Comparison of ENCODE assay signal across 8 cellular contexts in genomic region chr13:113490496-113491417, GRCh38. TPM values are rescaled to one million over a fixed set of nuclear protein-coding genes. Genes with fewer than 3 reads are reported as not detected.
DNase-seq lines count a peak whose midpoint lies in the region; ATAC-seq and TF ChIP-seq lines count a peak whose summit lies in the region.

TSS of gene DCUN1D2 (minus strand) at chr13:113490711. CDS start at chr13:113490669, 42 bp downstream.

- H3K36me3 ChIP-seq in RWPE2 (ENCODE audit: low read depth) (peaks cover 33% of the 10 kb centered on the region), stomach (peaks cover 0 to 9% (median 7%) of the 10 kb centered on the region in 4 donors)

- no peaks in the 10 kb centered on the region for H3K27me3 Mint-ChIP-seq in neural crest cell (ENCODE audit: low read depth)

- H3K27ac ChIP-seq in RWPE2 (ENCODE audit: poor library complexity, severe bottlenecking) = peak within 1 kb of the TSS; percentile 72
- H3K27ac ChIP-seq in stomach = peak within 1 kb of the TSS; percentile 90 to 96 (median 94)

- no peak for TF ChIP-seq RAD21 in Ishikawa (IDR thresholded peaks at IDR 0.05; ENCODE audit: low read depth)

- H3K9me3 ChIP-seq in RWPE2 (ENCODE audit: severe bottlenecking) = no peaks in the 10 kb centered on the region
- H3K9me3 ChIP-seq in stomach = no peaks in the 10 kb centered on the region

- ATAC-seq in GM21619 (IDR thresholded peaks at IDR 0.05; ENCODE audit: unreplicated experiment) (peak; percentile 73), RWPE2 (ENCODE audit: low read depth) (peak; percentile 80)

- TF ChIP-seq CTCF in RWPE2 (IDR thresholded peaks at IDR 0.05; ENCODE audit: poor library complexity, severe bottlenecking) = no peak
- TF ChIP-seq CTCF in neural crest cell (conservative IDR thresholded peaks at IDR 0.05) = no peak
- TF ChIP-seq CTCF in stomach (IDR thresholded peaks at IDR 0.05) = no peak

- H3K27me3 ChIP-seq in RWPE2 (ENCODE audit: insufficient read depth, poor library complexity, severe bottlenecking) = no peaks in the 10 kb centered on the region
- H3K27me3 ChIP-seq in stomach = no peaks in the 10 kb centered on the region

- H3K4me3 ChIP-seq in RWPE2 (ENCODE audit: severe bottlenecking) (peak within 1 kb of the TSS; percentile 87), stomach (peak within 1 kb of the TSS; percentile 87 to 97 (median 90))

- H3K4me3 Mint-ChIP-seq in neural crest cell = peak within 1 kb of the TSS; percentile 95

- TF ChIP-seq EP300 in Ishikawa (IDR thresholded peaks at IDR 0.05; ENCODE audit: borderline replicate concordance) (no peak), stomach (IDR thresholded peaks at IDR 0.05) (no peak)

- H3K9me3 Mint-ChIP-seq in neural crest cell = no peaks in the 10 kb centered on the region

- H3K4me1 ChIP-seq in RWPE2 (ENCODE audit: insufficient read depth, poor library complexity, severe bottlenecking) (peaks cover 32% of the 10 kb centered on the region), stomach (peaks cover 52 to 72% (median 63%) of the 10 kb centered on the region in 4 donors)

- no peaks in the 10 kb centered on the region for H3K36me3 Mint-ChIP-seq in neural crest cell (ENCODE audit: low read depth)

- peaks cover 58% of the 10 kb centered on the region for H3K4me1 Mint-ChIP-seq in neural crest cell

- peak; percentile 97 for DNase-seq in DMS79 treated with DMSO at 0.1 percent for 48 hours (lab: John Stamatoyannopoulos, UW)
- DNase-seq in RWPE2 (ENCODE audit: low spot score) = peak; percentile 92
- peak; percentile 60 for DNase-seq in activated T-helper 9 cell treated with anti-CD3 and anti-CD28 coated beads, Interleukin-2, amount 50 U/mL, for 16 hours (ENCODE audit: low read depth)
- peak; percentile 97 for DNase-seq in fibroblast of the conjunctiva (ENCODE audit: low read depth)
- peak; percentile 79 for DNase-seq in neural crest cell (ENCODE audit: low read depth, low spot score)
- DNase-seq in stomach = peak; percentile 95

- intact Hi-C loops in stomach (cut with DNase I; ENCODE audit: low total_unique reads) = no loop called here

- peak in 1 of 4 donors; percentile 23 for TF ChIP-seq POLR2A in stomach (IDR thresholded peaks at IDR 0.05)

- peak within 1 kb of the TSS; percentile 70 for H3K27ac Mint-ChIP-seq in neural crest cell (ENCODE audit: unreplicated experiment)

- WGBS in stomach, 5 donors = 0 to 2% (median 0%) methylated on average over 34 to 115 of the region's 115 CpGs

TF ChIP-seq in Ishikawa, 13 proteins besides CTCF, POLR2A, EP300 and RAD21:
- TF ChIP-seq YY1 (IDR thresholded peaks at IDR 0.05; ENCODE audit: low read depth) = peak; percentile 15; the same call in 1 of the 2 replicates
- TF ChIP-seq REST (IDR thresholded peaks at IDR 0.05; ENCODE audit: low read depth) = no peak
- no peak; the same call in 1 of the 2 replicates for TF ChIP-seq MAX (IDR thresholded peaks at IDR 0.05)
- peak; percentile 94 for TF ChIP-seq EGR1 (IDR thresholded peaks at IDR 0.05)
- TF ChIP-seq FOXM1 (IDR thresholded peaks at IDR 0.05; ENCODE audit: borderline replicate concordance, low read depth) = no peak
- no peak for TF ChIP-seq CEBPB (IDR thresholded peaks at IDR 0.05)
- peak; percentile 17; the same call in 1 of the 2 replicates for TF ChIP-seq NFIC (IDR thresholded peaks at IDR 0.05)
- TF ChIP-seq USF1 (IDR thresholded peaks at IDR 0.05) = no peak
- TF ChIP-seq ZBTB7A (IDR thresholded peaks at IDR 0.05; ENCODE audit: low read depth) = no peak
- no peak for TF ChIP-seq TEAD4 (IDR thresholded peaks at IDR 0.05)
- peak; percentile 46; the same call in 1 of the 2 replicates for TF ChIP-seq TCF12 (IDR thresholded peaks at IDR 0.05; ENCODE audit: low read depth)
- no peak for TF ChIP-seq TAF1 (IDR thresholded peaks at IDR 0.05; ENCODE audit: low read depth)
- no peak for TF ChIP-seq CREB1 (IDR thresholded peaks at IDR 0.05; ENCODE audit: low read depth)

RNA-seq across cellular contexts. Expression of gene DCUN1D2, which starts in this region (rescaled TPM):
- total RNA-seq in neural crest cell (32.1 and 33.9 TPM in 2 replicates), stomach (10 to 100 TPM; 13.9 to 43.0 (median 31.5) TPM)
- polyA plus RNA-seq in stomach = 1 to 10 TPM; 7.3 to 8.1 (median 7.5) TPM

Comparison
In these comparisons a context has a peak if more than half of its experiments do, and no peak if none do; other contexts are left out.
1. Peak in every context shown above with its lines: DNase-seq, ATAC-seq, H3K4me3 ChIP-seq and H3K27ac ChIP-seq.